Comparison of ENCODE assay signal across 20 cellular contexts in the genomic region with DNA sequence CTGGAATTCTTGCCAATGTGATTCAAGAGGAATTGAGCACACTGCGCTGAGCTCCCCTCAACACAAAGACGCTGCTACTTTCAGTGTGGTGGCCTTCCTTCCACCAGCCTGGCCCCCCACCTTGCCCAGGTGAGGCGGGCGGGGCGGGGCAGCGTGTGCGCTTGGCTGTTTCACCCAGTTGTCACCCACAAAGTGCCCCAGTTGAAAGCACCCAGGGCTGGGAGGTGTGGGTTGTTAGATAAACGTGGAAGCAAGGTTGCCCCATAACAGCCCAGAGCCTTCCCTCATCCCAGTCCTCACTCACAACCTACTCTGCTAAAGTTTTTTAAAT. TPM values are rescaled to one million over a fixed set of nuclear protein-coding genes. Genes with fewer than 3 reads are reported as not detected.
DNase-seq lines count a peak whose midpoint lies in the region; ATAC-seq and TF ChIP-seq lines count a peak whose summit lies in the region.
"Had no signal": no experiment of that assay in that cellular context is flagged by ENCODE, and none has a peak within 500 bp of the region (broad histone marks: within the 10 kb centered on the region; RNA-seq: fewer than 3 reads in every experiment).

No MANE protein-coding gene starts in this region.

- H3K9me3 Mint-ChIP-seq in progenitor cell of endocrine pancreas (ENCODE audit: low read depth): peaks cover 2% of the 10 kb centered on the region

- H3K4me1 ChIP-seq in HEK293 (ENCODE audit: control insufficient read depth, insufficient read depth, low read length) (peaks cover 16% of the 10 kb centered on the region), ascending aorta (peaks cover 0 to 16% of the 10 kb centered on the region in 2 donors), left lung (peaks cover 10 to 20% of the 10 kb centered on the region in 2 donors)

- no peak overlapping the region for H3K27ac Mint-ChIP-seq in progenitor cell of endocrine pancreas
- H3K27ac Mint-ChIP-seq: activated naive CD8-positive, alpha-beta T cell treated with anti-CD3 and anti-CD28 coated beads for 36 hours; B cell had no signal

- peak overlapping the region; percentile 24; the same call in 1 of the 2 replicates for H3K27ac ChIP-seq in HEK293 (ENCODE audit: extremely low read depth, low read depth, low read length)
- peak overlapping the region; percentile 14 to 65 for H3K27ac ChIP-seq in ascending aorta
- peak overlapping the region in 1 of 2 donors; percentile 65 for H3K27ac ChIP-seq in left lung
- H3K27ac ChIP-seq in substantia nigra (ENCODE audit: low read depth, low read length, poor library complexity, severe bottlenecking): peak overlapping the region; percentile 72
- H3K27ac ChIP-seq: HL-60, KMS-11 had no signal

- intact Hi-C loops in ascending aorta (cut with DNase I) (no loop called here), left lung (cut with DNase I) (no loop called here)

- H3K27me3 ChIP-seq in ascending aorta: no peaks in the 10 kb centered on the region
- peaks cover 0 to 25% of the 10 kb centered on the region in 2 donors for H3K27me3 ChIP-seq in left lung

- H3K4me3 Mint-ChIP-seq in progenitor cell of endocrine pancreas (ENCODE audit: low read depth): no peak overlapping the region
- H3K4me3 Mint-ChIP-seq: activated naive CD8-positive, alpha-beta T cell treated with anti-CD3 and anti-CD28 coated beads for 36 hours; B cell; stimulated activated naive CD8-positive, alpha-beta T cell treated with anti-CD3 and anti-CD28 coated beads, Interleukin-15, amount 100 ng/mL, for 72 hours had no signal

- in situ Hi-C loops in GM13977 (cut with MboI; ENCODE audit: low pct_unique_long_range_greater_than_20kb, low sequenced_read_pairs, unreplicated experiment): no loop called here

- H3K4me3 ChIP-seq in HEK293 (ENCODE audit: low read depth, low read length): no peak overlapping the region
- peak overlapping the region in 1 of 2 donors; percentile 3 for H3K4me3 ChIP-seq in ascending aorta
- H3K4me3 ChIP-seq in left lung: no peak overlapping the region

- no peaks in the 10 kb centered on the region for H3K36me3 Mint-ChIP-seq in progenitor cell of endocrine pancreas (ENCODE audit: insufficient read depth)
- H3K36me3 Mint-ChIP-seq: activated naive CD8-positive, alpha-beta T cell treated with anti-CD3 and anti-CD28 coated beads for 36 hours had no signal

- DNase-seq in ascending aorta (ENCODE audit: low spot score in 2 of 2): no peak
- no peak for DNase-seq in left lung
- DNase-seq in substantia nigra (lab: John Stamatoyannopoulos, UW): peak in 1 of 49 donors; percentile 34
- DNase-seq in GM13977 (ENCODE audit: low spot score): no peak
- DNase-seq in progenitor cell of endocrine pancreas (ENCODE audit: low spot score, unreplicated experiment): no peak
- DNase-seq in GM20000 (ENCODE audit: low spot score): no peak
- DNase-seq: activated CD4-positive, alpha-beta T cell treated with anti-CD3 and anti-CD28 coated beads, Interleukin-2, amount 50 U/mL, for 4 hours; foreskin melanocyte; naive B cell; NCI-H526 treated with DMSO at 0.1 percent for 48 hours had no signal

- POLR2A ChIA-PET in HEK293 (lab: Yijun Ruan, JAX): no interaction called here

- CTCF ChIA-PET in HEK293 (lab: Yijun Ruan, JAX): interaction anchor here (1.0 kb wide), 1 partner anchor 193 kb away, joined by 4 read pairs; no protein-coding TSS in a partner anchor

- H3K36me3 ChIP-seq in HEK293 (ENCODE audit: control insufficient read depth in 2 of 2, insufficient read depth in 1 of 2, low read length in 2 of 2) (no peaks in the 10 kb centered on the region), ascending aorta (no peaks in the 10 kb centered on the region), left lung (no peaks in the 10 kb centered on the region)

- TF ChIP-seq CTCF in HEK293 (tag by site-specific recombination; IDR thresholded peaks at IDR 0.05): no peak
- no peak for TF ChIP-seq CTCF in ascending aorta (IDR thresholded peaks at IDR 0.05)
- TF ChIP-seq CTCF in left lung (IDR thresholded peaks at IDR 0.05): no peak
- no peak for TF ChIP-seq CTCF in GM13977 (IDR thresholded peaks at IDR 0.05; ENCODE audit: extremely low read depth, insufficient read depth, missing control alignments)
- no peak for TF ChIP-seq CTCF in progenitor cell of endocrine pancreas (IDR thresholded peaks at IDR 0.05; ENCODE audit: unreplicated experiment)
- no peak for TF ChIP-seq CTCF in GM20000 (IDR thresholded peaks at IDR 0.05; ENCODE audit: extremely low read depth, missing control alignments)

- H3K9me3 ChIP-seq in HEK293 (ENCODE audit: control insufficient read depth, insufficient read depth, low read depth, low read length) (no peaks in the 10 kb centered on the region), ascending aorta (no peaks in the 10 kb centered on the region), left lung (no peaks in the 10 kb centered on the region)

- no peaks in the 10 kb centered on the region for H3K4me1 Mint-ChIP-seq in progenitor cell of endocrine pancreas (ENCODE audit: low read depth)
- H3K4me1 Mint-ChIP-seq: activated naive CD8-positive, alpha-beta T cell treated with anti-CD3 and anti-CD28 coated beads for 36 hours; B cell; stimulated activated naive CD8-positive, alpha-beta T cell treated with anti-CD3 and anti-CD28 coated beads, Interleukin-15, amount 100 ng/mL, for 72 hours had no signal

- peaks cover 7% of the 10 kb centered on the region for H3K27me3 Mint-ChIP-seq in progenitor cell of endocrine pancreas

- peak; percentile 8 for ATAC-seq in left lung
- ATAC-seq in GM21360 (IDR thresholded peaks at IDR 0.05; ENCODE audit: unreplicated experiment): no peak

TF ChIP-seq in HEK293, 187 proteins besides CTCF, POLR2A, EP300 and RAD21 (continues in another document):
- no peak for TF ChIP-seq ZNF837 (tag by site-specific recombination; IDR thresholded peaks at IDR 0.05)
- TF ChIP-seq TSHZ1 (tag by site-specific recombination; IDR thresholded peaks at IDR 0.05; ENCODE audit: borderline replicate concordance): no peak
- no peak for TF ChIP-seq ZNF398 (tag by site-specific recombination; IDR thresholded peaks at IDR 0.05)
- no peak for TF ChIP-seq RBAK (tag by site-specific recombination; IDR thresholded peaks at IDR 0.05)
- TF ChIP-seq HIC1 (tag by site-specific recombination; IDR thresholded peaks at IDR 0.05): no peak
- TF ChIP-seq TRIM28 (IDR thresholded peaks at IDR 0.05; ENCODE audit: borderline replicate concordance, low read length): no peak

RNA-seq across cellular contexts. Expression of gene CACNG2, which starts 43.1 kb away (rescaled TPM):
- not detected for total RNA-seq in ascending aorta
- total RNA-seq in left lung: not detected
- total RNA-seq in progenitor cell of endocrine pancreas: not detected in 2 replicates
- total RNA-seq: activated naive CD8-positive, alpha-beta T cell treated with anti-CD3 and anti-CD28 coated beads for 36 hours; B cell; lower leg skin; OCI-LY7; posterior vena cava had no signal
